In genomic region chr9:78213696-78214095, GRCh38 we compare ENCODE assay signal across 7 cellular contexts.
A peak's percentile ranks its signal among the peaks of the same experiment; 100 is the strongest.
DNase-seq lines count a peak whose midpoint lies in the region; ATAC-seq and TF ChIP-seq lines count a peak whose summit lies in the region.

No MANE protein-coding gene starts in this region.

- no peaks in the 10 kb centered on the region for H3K27me3 Mint-ChIP-seq in nephron progenitor cell (ENCODE audit: low read depth, poor library complexity)

- peak overlapping the region; percentile 39 for H3K27ac ChIP-seq in caudate nucleus (ENCODE audit: low read depth, low read length)

- peak; percentile 29 for TF ChIP-seq CTCF in GM13977 (IDR thresholded peaks at IDR 0.05; ENCODE audit: extremely low read depth, insufficient read depth, missing control alignments)
- TF ChIP-seq CTCF in LNCAP (IDR thresholded peaks at IDR 0.05) = peak; percentile 38
- TF ChIP-seq CTCF in nephron progenitor cell (IDR thresholded peaks at IDR 0.05) = peak; percentile 12

- ATAC-seq in GM21390 (IDR thresholded peaks at IDR 0.05; ENCODE audit: unreplicated experiment) = no peak
- no peak for ATAC-seq in HG03442 (IDR thresholded peaks at IDR 0.05; ENCODE audit: unreplicated experiment)
- no peak for ATAC-seq in HG03135 (IDR thresholded peaks at IDR 0.05; ENCODE audit: unreplicated experiment)

- H3K9me3 Mint-ChIP-seq in nephron progenitor cell = no peaks in the 10 kb centered on the region

- H3K27ac Mint-ChIP-seq in nephron progenitor cell = no peak overlapping the region

- DNase-seq in GM13977 (ENCODE audit: low spot score) (peak; percentile 29), caudate nucleus (lab: John Stamatoyannopoulos, UW) (peak in 16 of 61 donors; percentile 4 to 34 (median 14)), nephron progenitor cell (no peak)

- in situ Hi-C loops in GM13977 (cut with MboI; ENCODE audit: low pct_unique_long_range_greater_than_20kb, low sequenced_read_pairs, unreplicated experiment) = no loop called here

- no peaks in the 10 kb centered on the region for H3K36me3 Mint-ChIP-seq in nephron progenitor cell (ENCODE audit: low read depth)

- H3K4me3 Mint-ChIP-seq in nephron progenitor cell = no peak overlapping the region

- H3K4me1 Mint-ChIP-seq in nephron progenitor cell = peaks cover 30% of the 10 kb centered on the region
